In the genomic region with DNA sequence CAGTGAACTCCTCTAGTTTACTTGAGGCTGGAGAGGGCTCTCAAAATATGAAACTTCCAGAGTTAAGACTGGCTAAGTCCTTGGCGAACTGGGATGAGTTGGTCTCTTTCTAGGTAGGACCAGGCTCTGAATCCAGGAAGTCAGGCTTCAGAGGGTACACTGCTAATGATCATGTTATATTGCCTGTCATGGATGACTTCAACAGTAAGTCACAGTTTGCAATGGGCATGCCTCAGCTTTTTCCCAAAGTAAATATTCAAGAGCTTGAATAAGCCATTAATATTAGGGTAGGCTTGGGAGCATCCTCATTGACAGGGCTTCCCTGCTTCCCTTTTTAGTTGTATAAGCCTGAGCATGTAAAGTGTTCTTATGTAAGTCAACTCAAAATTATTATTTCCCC, we compare ENCODE assay signal across 16 cellular contexts.
DNase-seq lines count a peak whose midpoint lies in the region; TF ChIP-seq lines count a peak whose summit lies in the region.
"Had no signal": no experiment of that assay in that cellular context is flagged by ENCODE, and none has a peak within 500 bp of the region (broad histone marks: within the 10 kb centered on the region; RNA-seq: fewer than 3 reads in every experiment).

No MANE protein-coding gene starts in this region.

- H3K9me3 ChIP-seq in SK-N-MC (ENCODE audit: low read depth, low read length) (no peaks in the 10 kb centered on the region), esophagus squamous epithelium (no peaks in the 10 kb centered on the region), endodermal cell (ENCODE audit: control insufficient read depth, low read length) (no peaks in the 10 kb centered on the region)
- no peaks in the 10 kb centered on the region for H3K9me3 ChIP-seq in CD4-positive, alpha-beta memory T cell (ENCODE audit: control insufficient read depth in 1 of 2, low read length in 2 of 2)
- H3K9me3 ChIP-seq: BLaER1 had no signal

- in situ Hi-C loops in GM13976 (cut with MboI; ENCODE audit: low sequenced_read_pairs, unreplicated experiment), result no loop called here

- POLR2A ChIA-PET in CD4-positive, alpha-beta memory T cell (lab: Charles Lee; ENCODE audit: partially characterized antibody), result no interaction called here

- no peak for TF ChIP-seq POLR2A in esophagus squamous epithelium (IDR thresholded peaks at IDR 0.05)

- DNase-seq in NCI-H510A treated with DMSO at 0.1 percent for 48 hours (lab: John Stamatoyannopoulos, UW) (peak; percentile 39), NCI-H510A (lab: John Stamatoyannopoulos, UW) (no peak), SK-N-MC (ENCODE audit: low read depth, low spot score) (no peak), esophagus squamous epithelium (lab: John Stamatoyannopoulos, UW) (no peak), NCI-H446 (lab: John Stamatoyannopoulos, UW) (no peak), endodermal cell (no peak), GM13976 (ENCODE audit: low spot score) (no peak)
- no peak for DNase-seq in CD4-positive, alpha-beta memory T cell
- DNase-seq: GOT3, KG1, NCI-H1105, NCI-H1694 treated with DMSO at 0.1 percent for 48 hours, NCI-H82, SIG-M5 had no signal

- CTCF ChIA-PET in CD4-positive, alpha-beta memory T cell (lab: Charles Lee; ENCODE audit: partially characterized antibody), result no interaction called here

- H3K36me3 ChIP-seq in SK-N-MC (ENCODE audit: insufficient read depth, low read length) (no peaks in the 10 kb centered on the region), esophagus squamous epithelium (no peaks in the 10 kb centered on the region), endodermal cell (ENCODE audit: control insufficient read depth, insufficient read depth, low read length) (no peaks in the 10 kb centered on the region)
- no peaks in the 10 kb centered on the region for H3K36me3 ChIP-seq in CD4-positive, alpha-beta memory T cell (ENCODE audit: insufficient read depth, low read length)
- H3K36me3 ChIP-seq: BLaER1 had no signal

- H3K9ac ChIP-seq in SK-N-MC (ENCODE audit: insufficient read length), result no peak overlapping the region
- H3K9ac ChIP-seq in endodermal cell (ENCODE audit: extremely low read depth, low read length, poor library complexity, severe bottlenecking), result no peak overlapping the region
- H3K9ac ChIP-seq: BLaER1 had no signal

- 75% methylated on average over 1 of the region's 1 CpG; no CpG with 5 or more reads in 1 of the 2 donors for WGBS in esophagus squamous epithelium, 2 donors
- WGBS in endodermal cell (ENCODE audit: insufficient coverage in 1 of 2, insufficient read length in 1 of 2), 2 experiments, result 86 to 100% methylated on average over 1 of the region's 1 CpG

- no peaks in the 10 kb centered on the region for H3K36me3 Mint-ChIP-seq in endodermal cell (ENCODE audit: low read depth)
- no peaks in the 10 kb centered on the region for H3K36me3 Mint-ChIP-seq in CD4-positive, alpha-beta memory T cell

- TF ChIP-seq CTCF in esophagus squamous epithelium (IDR thresholded peaks at IDR 0.05) (no peak), endodermal cell (conservative IDR thresholded peaks at IDR 0.05) (no peak), GM13976 (IDR thresholded peaks at IDR 0.05; ENCODE audit: borderline replicate concordance, control extremely low read depth, extremely low read depth, insufficient read depth, missing control alignments) (no peak)

- H3K4me3 Mint-ChIP-seq in endodermal cell, result no peak overlapping the region
- H3K4me3 Mint-ChIP-seq in CD4-positive, alpha-beta memory T cell, result no peak overlapping the region

- no peaks in the 10 kb centered on the region for H3K27me3 Mint-ChIP-seq in endodermal cell (ENCODE audit: insufficient read depth)
- H3K27me3 Mint-ChIP-seq in CD4-positive, alpha-beta memory T cell, result no peaks in the 10 kb centered on the region

- H3K4me3 ChIP-seq in SK-N-MC (no peak overlapping the region), esophagus squamous epithelium (no peak overlapping the region), endodermal cell (ENCODE audit: low read length) (no peak overlapping the region)
- no peak overlapping the region for H3K4me3 ChIP-seq in CD4-positive, alpha-beta memory T cell (ENCODE audit: low read length in 2 of 2)
- H3K4me3 ChIP-seq: BLaER1 had no signal

- peaks cover 5% of the 10 kb centered on the region for H3K4me1 Mint-ChIP-seq in endodermal cell
- no peaks in the 10 kb centered on the region for H3K4me1 Mint-ChIP-seq in CD4-positive, alpha-beta memory T cell

- no peak overlapping the region for H3K27ac Mint-ChIP-seq in endodermal cell
- H3K27ac Mint-ChIP-seq in CD4-positive, alpha-beta memory T cell, result no peak overlapping the region

- H3K27me3 ChIP-seq in esophagus squamous epithelium (no peaks in the 10 kb centered on the region), endodermal cell (ENCODE audit: control insufficient read depth, insufficient read depth, low read length, poor library complexity, severe bottlenecking) (no peaks in the 10 kb centered on the region)
- H3K27me3 ChIP-seq in CD4-positive, alpha-beta memory T cell (ENCODE audit: insufficient read depth, low read length), result no peaks in the 10 kb centered on the region
- H3K27me3 ChIP-seq: BLaER1 had no signal

- H3K27ac ChIP-seq in SK-N-MC (0 out of 2 replicates have a peak overlapping the region, but pooled peaks have one; percentile 80), esophagus squamous epithelium (peak overlapping the region in 3 of 4 donors; percentile 6 to 33 (median 11)), endodermal cell (ENCODE audit: low read depth, low read length) (no peak overlapping the region)
- no peak overlapping the region for H3K27ac ChIP-seq in CD4-positive, alpha-beta memory T cell (ENCODE audit: low read depth, low read length)
- H3K27ac ChIP-seq: 22Rv1, BLaER1 had no signal

- intact Hi-C loops in esophagus squamous epithelium (cut with DNase I), result no loop called here
- intact Hi-C loops in CD4-positive, alpha-beta memory T cell (cut with micrococcal nuclease), result no loop called here

- H3K4me1 ChIP-seq in esophagus squamous epithelium, result peaks cover 3 to 40% (median 4%) of the 10 kb centered on the region in 3 donors
- H3K4me1 ChIP-seq in endodermal cell (ENCODE audit: control insufficient read depth, insufficient read depth, low read length), result no peaks in the 10 kb centered on the region
- no peaks in the 10 kb centered on the region for H3K4me1 ChIP-seq in CD4-positive, alpha-beta memory T cell (ENCODE audit: insufficient read depth, low read length)
- H3K4me1 ChIP-seq: BLaER1 had no signal

- H3K9me3 Mint-ChIP-seq in endodermal cell, result no peaks in the 10 kb centered on the region
- no peaks in the 10 kb centered on the region for H3K9me3 Mint-ChIP-seq in CD4-positive, alpha-beta memory T cell

Comparison
In these comparisons a context has a peak if more than half of its experiments do, and no peak if none do; other contexts are left out.
1. H3K27ac ChIP-seq: peak in SK-N-MC (single experiment) and esophagus squamous epithelium (3 of 4); none in endodermal cell (single experiment) and CD4-positive, alpha-beta memory T cell (single experiment).